In genomic region chr10:22456486-22456885, GRCh38 we compare ENCODE assay signal across 21 cellular contexts.
A peak's percentile ranks its signal among the peaks of the same experiment; 100 is the strongest.
DNase-seq lines count a peak whose midpoint lies in the region; ATAC-seq and TF ChIP-seq lines count a peak whose summit lies in the region.
"Had no signal": no experiment of that assay in that cellular context is flagged by ENCODE, and none has a peak within 500 bp of the region (broad histone marks: within the 10 kb centered on the region; RNA-seq: fewer than 3 reads in every experiment).

No MANE protein-coding gene starts in this region.

- H2AFZ ChIP-seq in mesenchymal stem cell (ENCODE audit: low read depth, low read length) (no peak overlapping the region), neural progenitor cell (replicated peaks) (no peak overlapping the region)

- no peak overlapping the region for H3K23ac ChIP-seq in mesenchymal stem cell (ENCODE audit: low read length in 2 of 2)

- H3K27me3 Mint-ChIP-seq in CD4-positive, CD25-positive, alpha-beta regulatory T cell = peaks cover 7% of the 10 kb centered on the region
- H3K27me3 Mint-ChIP-seq in neural progenitor cell (ENCODE audit: insufficient read depth, low read depth) = peaks cover 12% of the 10 kb centered on the region

- no peak overlapping the region for H2BK5ac ChIP-seq in mesenchymal stem cell (ENCODE audit: low read depth, low read length, poor library complexity, severe bottlenecking)

- H3K27me3 ChIP-seq in CD4-positive, CD25-positive, alpha-beta regulatory T cell (ENCODE audit: control insufficient read depth, insufficient read depth, low read length) = no peaks in the 10 kb centered on the region
- H3K27me3 ChIP-seq in mesenchymal stem cell (ENCODE audit: control insufficient read depth in 1 of 2, insufficient read depth in 1 of 2, low read length in 2 of 2) = no peaks in the 10 kb centered on the region
- H3K27me3 ChIP-seq in neural progenitor cell = no peaks in the 10 kb centered on the region
- H3K27me3 ChIP-seq: BE2C; BLaER1 treated with 17β-estradiol and CSF1 and Interleukin-3, amounts not matched to agents 10 nM and 100 nM had no signal

- no peaks in the 10 kb centered on the region for H3K79me2 ChIP-seq in neural progenitor cell (ENCODE audit: low read depth)

- no peak overlapping the region for H3K14ac ChIP-seq in mesenchymal stem cell (ENCODE audit: low read length in 2 of 2)

- no peak for DNase-seq in CD4-positive, CD25-positive, alpha-beta regulatory T cell
- no peak for DNase-seq in mesenchymal stem cell
- DNase-seq in neural progenitor cell (ENCODE audit: low spot score) = no peak
- DNase-seq in NCI-H1694 treated with DMSO at 0.1 percent for 48 hours (lab: John Stamatoyannopoulos, UW) = no peak
- DNase-seq in NCI-H2029 (lab: John Stamatoyannopoulos, UW) = no peak
- DNase-seq: 8988T; ACHN; AML-193; BE2C; Calu3; CD4-positive, alpha-beta memory T cell; COR-L47; DMS53; DMS79 treated with DMSO at 0.1 percent for 48 hours; GOT3 had no signal

- POLR2A ChIA-PET in HEK293 (lab: Yijun Ruan, JAX) = no interaction called here

- H3K4me3 ChIP-seq in CD4-positive, CD25-positive, alpha-beta regulatory T cell (ENCODE audit: low read depth, low read length) = no peak overlapping the region
- H3K4me3 ChIP-seq in HEK293 (ENCODE audit: low read depth, low read length) = no peak overlapping the region
- H3K4me3 ChIP-seq in mesenchymal stem cell (ENCODE audit: insufficient read depth in 1 of 2, low read depth in 1 of 2, low read length in 2 of 2) = no peak overlapping the region
- H3K4me3 ChIP-seq in neural progenitor cell = no peak overlapping the region
- H3K4me3 ChIP-seq: A549; BLaER1 treated with 17β-estradiol and CSF1 and Interleukin-3, amounts not matched to agents 10 nM and 100 nM; HAP-1 had no signal

- H2BK120ac ChIP-seq in mesenchymal stem cell (ENCODE audit: low read depth, low read length) = no peak overlapping the region

- H3K9me3 ChIP-seq in CD4-positive, CD25-positive, alpha-beta regulatory T cell (ENCODE audit: control insufficient read depth in 2 of 2, low read length in 2 of 2) = peaks cover 0 to 5% of the 10 kb centered on the region in 2 experiments
- H3K9me3 ChIP-seq in HEK293 (ENCODE audit: control insufficient read depth, insufficient read depth, low read depth, low read length) (no peaks in the 10 kb centered on the region), mesenchymal stem cell (ENCODE audit: control insufficient read depth, low read length) (no peaks in the 10 kb centered on the region), neural progenitor cell (ENCODE audit: low read depth) (no peaks in the 10 kb centered on the region)
- H3K9me3 ChIP-seq: A549, BE2C, HAP-1 had no signal

- no peak overlapping the region for H3K27ac ChIP-seq in CD4-positive, CD25-positive, alpha-beta regulatory T cell (ENCODE audit: insufficient read depth, low read length, poor library complexity, severe bottlenecking)
- H3K27ac ChIP-seq in HEK293 (ENCODE audit: extremely low read depth, low read depth, low read length) (no peak overlapping the region), mesenchymal stem cell (ENCODE audit: low read length, poor library complexity, severe bottlenecking) (no peak overlapping the region), neural progenitor cell (no peak overlapping the region)
- H3K27ac ChIP-seq: A549; BLaER1 treated with 17β-estradiol and CSF1 and Interleukin-3, amounts not matched to agents 10 nM and 100 nM had no signal

- no peak overlapping the region for H3K4ac ChIP-seq in mesenchymal stem cell (ENCODE audit: low read depth in 1 of 2, low read length in 2 of 2)

- no peak overlapping the region for H3K4me3 Mint-ChIP-seq in CD4-positive, CD25-positive, alpha-beta regulatory T cell
- no peak overlapping the region for H3K4me3 Mint-ChIP-seq in neural progenitor cell
- H3K4me3 Mint-ChIP-seq: CD14-positive monocyte; CD4-positive, alpha-beta memory T cell had no signal

- peak overlapping the region; percentile 3 to 67 (median 60) for H3K27ac Mint-ChIP-seq in CD4-positive, CD25-positive, alpha-beta regulatory T cell
- H3K27ac Mint-ChIP-seq in neural progenitor cell = peak overlapping the region; percentile 28
- H3K27ac Mint-ChIP-seq: CD14-positive monocyte; CD4-positive, alpha-beta memory T cell had no signal

- no peak overlapping the region for H4K91ac ChIP-seq in mesenchymal stem cell (ENCODE audit: low read length)

- CTCF ChIA-PET in HEK293 (lab: Yijun Ruan, JAX) = interaction anchor here (0.7 kb wide), 1 partner anchor 185 kb away, joined by 3 read pairs; no protein-coding TSS in a partner anchor

- peaks cover 0 to 14% (median 5%) of the 10 kb centered on the region in 4 donors for H3K4me1 Mint-ChIP-seq in CD4-positive, CD25-positive, alpha-beta regulatory T cell
- peaks cover 55% of the 10 kb centered on the region for H3K4me1 Mint-ChIP-seq in neural progenitor cell
- H3K4me1 Mint-ChIP-seq: CD14-positive monocyte had no signal

- H4K8ac ChIP-seq in mesenchymal stem cell (ENCODE audit: low read length) = peak overlapping the region; percentile 43

- no peaks in the 10 kb centered on the region for H3K36me3 ChIP-seq in CD4-positive, CD25-positive, alpha-beta regulatory T cell (ENCODE audit: control insufficient read depth, insufficient read depth, low read length)
- H3K36me3 ChIP-seq in HEK293 (ENCODE audit: control insufficient read depth in 2 of 2, insufficient read depth in 1 of 2, low read length in 2 of 2) = no peaks in the 10 kb centered on the region
- no peaks in the 10 kb centered on the region for H3K36me3 ChIP-seq in mesenchymal stem cell (ENCODE audit: control insufficient read depth in 1 of 2, insufficient read depth in 2 of 2, low read depth in 1 of 2, low read length in 2 of 2)
- no peaks in the 10 kb centered on the region for H3K36me3 ChIP-seq in neural progenitor cell
- H3K36me3 ChIP-seq: BE2C; BLaER1 treated with 17β-estradiol and CSF1 and Interleukin-3, amounts not matched to agents 10 nM and 100 nM; HAP-1 had no signal

- no peaks in the 10 kb centered on the region for H3K9me3 Mint-ChIP-seq in CD4-positive, CD25-positive, alpha-beta regulatory T cell
- peaks cover 13% of the 10 kb centered on the region for H3K9me3 Mint-ChIP-seq in neural progenitor cell

- no peak overlapping the region for H3K4me2 ChIP-seq in mesenchymal stem cell (ENCODE audit: low read length, poor library complexity, severe bottlenecking)
- H3K4me2 ChIP-seq in neural progenitor cell = no peak overlapping the region
- H3K4me2 ChIP-seq: A549; BLaER1 treated with 17β-estradiol and CSF1 and Interleukin-3, amounts not matched to agents 10 nM and 100 nM had no signal

- no peak overlapping the region for H3K18ac ChIP-seq in mesenchymal stem cell (ENCODE audit: low read depth in 1 of 2, low read length in 2 of 2)

- H4K20me1 ChIP-seq in neural progenitor cell (ENCODE audit: low read depth) = no peaks in the 10 kb centered on the region
- H4K20me1 ChIP-seq: BLaER1 treated with 17β-estradiol and CSF1 and Interleukin-3, amounts not matched to agents 10 nM and 100 nM had no signal

- H3K79me1 ChIP-seq in mesenchymal stem cell (replicated peaks; ENCODE audit: low read length, poor library complexity, severe bottlenecking) = no peaks in the 10 kb centered on the region

- 73% methylated on average over 2 of the region's 2 CpGs for WGBS in mesenchymal stem cell

- no peaks in the 10 kb centered on the region for H3F3A ChIP-seq in neural progenitor cell (ENCODE audit: low read depth)

- TF ChIP-seq CTCF in HEK293 (tag by site-specific recombination; IDR thresholded peaks at IDR 0.05) (no peak), neural progenitor cell (IDR thresholded peaks at IDR 0.05) (no peak)

- H2BK15ac ChIP-seq in mesenchymal stem cell (ENCODE audit: low read depth, poor library complexity, severe bottlenecking) = no peak overlapping the region

- H2AK5ac ChIP-seq in mesenchymal stem cell (ENCODE audit: low read length, severe bottlenecking) = no peak overlapping the region

- H2BK12ac ChIP-seq in mesenchymal stem cell (ENCODE audit: low read length in 2 of 2) = no peak overlapping the region

- ATAC-seq in CD4-positive, CD25-positive, alpha-beta regulatory T cell (ENCODE audit: low read depth in 2 of 2) = no peak
- no peak for ATAC-seq in HG03442 (IDR thresholded peaks at IDR 0.05; ENCODE audit: unreplicated experiment)
- ATAC-seq: A549 had no signal

- H3K9ac ChIP-seq in mesenchymal stem cell (ENCODE audit: low read length) = no peak overlapping the region
- no peak overlapping the region for H3K9ac ChIP-seq in neural progenitor cell
- H3K9ac ChIP-seq: BLaER1 treated with 17β-estradiol and CSF1 and Interleukin-3, amounts not matched to agents 10 nM and 100 nM had no signal

- H3K36me3 Mint-ChIP-seq in CD4-positive, CD25-positive, alpha-beta regulatory T cell = no peaks in the 10 kb centered on the region
- H3K36me3 Mint-ChIP-seq in neural progenitor cell = peaks cover 3% of the 10 kb centered on the region
- H3K36me3 Mint-ChIP-seq: CD14-positive monocyte had no signal

- peaks cover 6% of the 10 kb centered on the region for H3K4me1 ChIP-seq in CD4-positive, CD25-positive, alpha-beta regulatory T cell (ENCODE audit: control insufficient read depth, insufficient read depth, low read length, poor library complexity, severe bottlenecking)
- H3K4me1 ChIP-seq in HEK293 (ENCODE audit: control insufficient read depth, insufficient read depth, low read length) (peaks cover 10% of the 10 kb centered on the region), mesenchymal stem cell (ENCODE audit: control insufficient read depth, insufficient read depth, low read depth, low read length) (no peaks in the 10 kb centered on the region), neural progenitor cell (peaks cover 11% of the 10 kb centered on the region)
- H3K4me1 ChIP-seq: A549 had no signal

TF ChIP-seq in HEK293, 187 proteins besides CTCF, POLR2A, EP300 and RAD21 (continues in another document):
- TF ChIP-seq ZNF26 (tag by site-specific recombination; IDR thresholded peaks at IDR 0.05) = no peak
